In genomic region chr3:122952509-122952908, GRCh38 we compare ENCODE assay signal across 9 cellular contexts.
DNase-seq lines count a peak whose midpoint lies in the region; ATAC-seq and TF ChIP-seq lines count a peak whose summit lies in the region.
"Had no signal": no experiment of that assay in that cellular context is flagged by ENCODE, and none has a peak within 500 bp of the region (broad histone marks: within the 10 kb centered on the region; RNA-seq: fewer than 3 reads in every experiment).

No MANE protein-coding gene starts in this region.

- H3K4me2 ChIP-seq in PC-9: peak overlapping the region; percentile 53

- H3K4me3 ChIP-seq in PC-9: no peak overlapping the region
- no peak overlapping the region for H3K4me3 ChIP-seq in right cardiac atrium (ENCODE audit: low read length)
- H3K4me3 ChIP-seq in esophagus squamous epithelium: no peak overlapping the region

- TF ChIP-seq CTCF in CD14-positive monocyte (IDR thresholded peaks at IDR 0.05) (no peak), PC-9 (conservative IDR thresholded peaks at IDR 0.05) (0 out of 2 replicates have a peak, but pooled peaks have one; percentile 23), esophagus squamous epithelium (IDR thresholded peaks at IDR 0.05) (no peak)

- H3K9me2 ChIP-seq in PC-9 (ENCODE audit: insufficient read depth): no peaks in the 10 kb centered on the region

- H3K79me2 ChIP-seq in PC-9 (ENCODE audit: low read depth): no peaks in the 10 kb centered on the region

- no TSS peak for BruUV-seq in PC-9 (replicated peaks; lab: Mats Ljungman, UMichigan)

- CTCF ChIA-PET in PC-9 (lab: Charles Lee): interaction anchor here (0.6 kb wide), 1 partner anchor 568 kb away, joined by 3 read pairs; the partner anchor contains the start of gene FAM162A

- H3K36me3 ChIP-seq in PC-9 (ENCODE audit: low read depth): no peaks in the 10 kb centered on the region
- no peaks in the 10 kb centered on the region for H3K36me3 ChIP-seq in esophagus squamous epithelium

- peak overlapping the region in 3 of 7 donors; percentile 21 to 71 (median 46) for H3K27ac Mint-ChIP-seq in CD14-positive monocyte
- H3K27ac Mint-ChIP-seq: T-cell had no signal

- H3K4me1 Mint-ChIP-seq in CD14-positive monocyte: peaks cover 10% of the 10 kb centered on the region
- H3K4me1 Mint-ChIP-seq: T-cell had no signal

- ATAC-seq in HG02588 (IDR thresholded peaks at IDR 0.05; ENCODE audit: unreplicated experiment) (peak; percentile 67), right cardiac atrium (peak; percentile 25 to 29), HG03460 (IDR thresholded peaks at IDR 0.05; ENCODE audit: unreplicated experiment) (no peak)
- ATAC-seq: T-cell had no signal

- TF ChIP-seq POLR2A in esophagus squamous epithelium (IDR thresholded peaks at IDR 0.05): no peak

- peaks cover 29% of the 10 kb centered on the region for H3K4me1 ChIP-seq in PC-9 (replicated peaks; ENCODE audit: insufficient read depth)
- peaks cover 9% of the 10 kb centered on the region for H3K4me1 ChIP-seq in right cardiac atrium (ENCODE audit: control insufficient read depth, insufficient read depth, low read length)
- H3K4me1 ChIP-seq in esophagus squamous epithelium: peaks cover 0 to 20% (median 3%) of the 10 kb centered on the region in 3 donors

- H4K20me1 ChIP-seq in PC-9 (ENCODE audit: insufficient read depth): no peaks in the 10 kb centered on the region

- peaks cover 3% of the 10 kb centered on the region; the same call in 1 of the 2 replicates for H3K9me3 ChIP-seq in PC-9 (ENCODE audit: insufficient read depth, low read depth)
- H3K9me3 ChIP-seq in right cardiac atrium (ENCODE audit: control insufficient read depth, low read length): no peaks in the 10 kb centered on the region
- H3K9me3 ChIP-seq in esophagus squamous epithelium: no peaks in the 10 kb centered on the region

- H3K27me3 ChIP-seq in PC-9 (ENCODE audit: insufficient read depth, low read depth) (no peaks in the 10 kb centered on the region), right cardiac atrium (ENCODE audit: control insufficient read depth, insufficient read depth) (no peaks in the 10 kb centered on the region), esophagus squamous epithelium (peaks cover 0 to 6% (median 0%) of the 10 kb centered on the region in 4 donors)

- no peaks in the 10 kb centered on the region for H3F3A ChIP-seq in PC-9 (ENCODE audit: insufficient read depth, low read depth)

- H3K27ac ChIP-seq in PC-9 (peak overlapping the region; percentile 71), right cardiac atrium (ENCODE audit: low read length) (no peak overlapping the region), substantia nigra (ENCODE audit: low read depth, low read length, poor library complexity, severe bottlenecking) (no peak overlapping the region), esophagus squamous epithelium (no peak overlapping the region)

- no peak overlapping the region for H2AFZ ChIP-seq in PC-9

- intact Hi-C loops in CD14-positive monocyte (cut with micrococcal nuclease) (no loop called here), PC-9 (cut with micrococcal nuclease; ENCODE audit: unreplicated experiment) (no loop called here), right cardiac atrium (cut with DNase I) (no loop called here), esophagus squamous epithelium (cut with DNase I) (no loop called here)

- peaks cover 0 to 3% (median 0%) of the 10 kb centered on the region in 3 donors for H3K27me3 Mint-ChIP-seq in CD14-positive monocyte (ENCODE audit: low read depth in 3 of 3)

- no peaks in the 10 kb centered on the region for H3K36me3 Mint-ChIP-seq in CD14-positive monocyte
- H3K36me3 Mint-ChIP-seq: T-cell had no signal

- H3K4me3 Mint-ChIP-seq in CD14-positive monocyte: no peak overlapping the region
- H3K4me3 Mint-ChIP-seq: T-cell had no signal

- peaks cover 0 to 2% (median 0%) of the 10 kb centered on the region in 7 donors for H3K9me3 Mint-ChIP-seq in CD14-positive monocyte
- H3K9me3 Mint-ChIP-seq: T-cell had no signal

- whole genome bisulfite sequencing in right cardiac atrium: 44% methylated on average over 3 of the region's 3 CpGs
- WGBS in esophagus squamous epithelium, 2 donors: 52 to 83% methylated on average over 2 to 3 of the region's 3 CpGs

- POLR2A ChIA-PET in PC-9 (lab: Charles Lee; ENCODE audit: unreplicated experiment): no interaction called here

- DNase-seq in CD14-positive monocyte (ENCODE audit: low spot score) (peak; percentile 67), PC-9 (peak; percentile 35 to 87), right cardiac atrium (no peak), substantia nigra (lab: John Stamatoyannopoulos, UW) (no peak), esophagus squamous epithelium (lab: John Stamatoyannopoulos, UW) (no peak), SHP77 treated with DMSO at 0.1 percent for 48 hours (lab: John Stamatoyannopoulos, UW) (no peak)
- DNase-seq: T-cell had no signal

Comparison
In these comparisons a context has a peak if more than half of its experiments do, and no peak if none do; other contexts are left out.
1. DNase-seq: peak in CD14-positive monocyte (single experiment) and PC-9 (2 of 2); none in right cardiac atrium (0 of 3), substantia nigra (0 of 49), esophagus squamous epithelium (single experiment) and SHP77 treated with DMSO at 0.1 percent for 48 hours (single experiment).